1 cellular context compared by ENCODE assay signal in genomic region chr1:29092704-29093103, GRCh38. TPM values are rescaled to one million over a fixed set of nuclear protein-coding genes. Genes with fewer than 3 reads are reported as not detected.
"Had no signal": no experiment of that assay in that cellular context is flagged by ENCODE, and none has a peak within 500 bp of the region (broad histone marks: within the 10 kb centered on the region; RNA-seq: fewer than 3 reads in every experiment).

No MANE protein-coding gene starts in this region.

RNA-seq across cellular contexts. Expression of gene TMEM200B, which starts 31.0 kb away (rescaled TPM):
- total RNA-seq: HT-29 had no signal
